In genomic region chr3:58639001-58639400, GRCh38 we compare ENCODE assay signal across 25 cellular contexts. TPM values are rescaled to one million over a fixed set of nuclear protein-coding genes. Genes with fewer than 3 reads are reported as not detected.
"Had no signal": no experiment of that assay in that cellular context is flagged by ENCODE, and none has a peak within 500 bp of the region (broad histone marks: within the 10 kb centered on the region; RNA-seq: fewer than 3 reads in every experiment).

No MANE protein-coding gene starts in this region.

- H3K27me3 ChIP-seq: dorsolateral prefrontal cortex, gastrocnemius medialis, right atrium auricular region had no signal

- H3K9me3 Mint-ChIP-seq: activated naive CD4-positive, alpha-beta T cell treated with anti-CD3 and anti-CD28 coated beads, Interleukin-2, amount 50 U/mL, for 24 hours; activated T-cell treated with anti-CD3 and anti-CD28 coated beads, Interleukin-2, amount 50 U/mL, for 72 hours; endodermal cell; stimulated activated effector memory CD8-positive, alpha-beta T cell treated with anti-CD3 and anti-CD28 coated beads, Interleukin-12 subunit alpha, Interleukin-12 subunit beta, amount 100 ng/mL, for 72 hours; type B pancreatic cell had no signal

- H3K27ac Mint-ChIP-seq: activated naive CD4-positive, alpha-beta T cell treated with anti-CD3 and anti-CD28 coated beads, Interleukin-2, amount 50 U/mL, for 24 hours; activated T-cell treated with anti-CD3 and anti-CD28 coated beads, Interleukin-2, amount 50 U/mL, for 72 hours; endodermal cell; stimulated activated effector memory CD8-positive, alpha-beta T cell treated with anti-CD3 and anti-CD28 coated beads, Interleukin-12 subunit alpha, Interleukin-12 subunit beta, amount 100 ng/mL, for 72 hours; T-helper 17 cell; type B pancreatic cell had no signal

- H3K27me3 Mint-ChIP-seq: activated naive CD4-positive, alpha-beta T cell treated with anti-CD3 and anti-CD28 coated beads, Interleukin-2, amount 50 U/mL, for 24 hours had no signal

- H3K4me1 ChIP-seq: prostate gland had no signal

- H3K36me3 Mint-ChIP-seq: activated naive CD4-positive, alpha-beta T cell treated with anti-CD3 and anti-CD28 coated beads, Interleukin-2, amount 50 U/mL, for 24 hours; stimulated activated effector memory CD8-positive, alpha-beta T cell treated with anti-CD3 and anti-CD28 coated beads, Interleukin-12 subunit alpha, Interleukin-12 subunit beta, amount 100 ng/mL, for 72 hours; type B pancreatic cell had no signal

- H3K4me3 ChIP-seq: dorsolateral prefrontal cortex, gastrocnemius medialis, left ventricle myocardium inferior, prostate gland, right atrium auricular region, skin epidermis, stomach had no signal

- H3K9me3 ChIP-seq: gastrocnemius medialis, left ventricle myocardium inferior, prostate gland, right atrium auricular region, stomach had no signal

- DNase-seq: activated CD4-positive, alpha-beta T cell treated with anti-CD3 and anti-CD28 coated beads for 1 hour; activated CD4-positive, alpha-beta T cell treated with anti-CD3 and anti-CD28 coated beads, Interleukin-2, amount 50 U/mL, for 4 hours; activated gamma-delta T cell; activated T-cell treated with anti-CD3 and anti-CD28 coated beads, Interleukin-2, amount 50 U/mL, for 72 hours; dorsolateral prefrontal cortex; endodermal cell; gastrocnemius medialis; head of caudate nucleus; kidney glomerular epithelial cell; left ventricle myocardium inferior; stimulated activated CD4-positive, alpha-beta T cell treated with anti-CD3 and anti-CD28 coated beads, Interleukin-4, amount 100 ng/mL, for 24 hours; stomach; T-helper 17 cell; WERI-Rb-1 had no signal

- H3K27ac ChIP-seq: dorsolateral prefrontal cortex, gastrocnemius medialis, left ventricle myocardium inferior, prostate gland, right atrium auricular region, skin epidermis, stomach, WERI-Rb-1 had no signal

- ATAC-seq: activated T-cell treated with anti-CD3 and anti-CD28 coated beads, Interleukin-2, amount 50 U/mL, for 72 hours; gastrocnemius medialis; stimulated activated effector memory CD8-positive, alpha-beta T cell treated with anti-CD3 and anti-CD28 coated beads, Interleukin-12 subunit alpha, Interleukin-12 subunit beta, amount 100 ng/mL, for 72 hours; T-helper 17 cell had no signal

- H3K4me3 Mint-ChIP-seq: activated naive CD4-positive, alpha-beta T cell treated with anti-CD3 and anti-CD28 coated beads, Interleukin-2, amount 50 U/mL, for 24 hours; activated T-cell treated with anti-CD3 and anti-CD28 coated beads, Interleukin-2, amount 50 U/mL, for 72 hours; endodermal cell; stimulated activated effector memory CD8-positive, alpha-beta T cell treated with anti-CD3 and anti-CD28 coated beads, Interleukin-12 subunit alpha, Interleukin-12 subunit beta, amount 100 ng/mL, for 72 hours; T-helper 17 cell; type B pancreatic cell had no signal

- H3K4me1 Mint-ChIP-seq: activated naive CD4-positive, alpha-beta T cell treated with anti-CD3 and anti-CD28 coated beads, Interleukin-2, amount 50 U/mL, for 24 hours; stimulated activated effector memory CD8-positive, alpha-beta T cell treated with anti-CD3 and anti-CD28 coated beads, Interleukin-12 subunit alpha, Interleukin-12 subunit beta, amount 100 ng/mL, for 72 hours had no signal

- H3K36me3 ChIP-seq: gastrocnemius medialis, left ventricle myocardium inferior, prostate gland, right atrium auricular region, WERI-Rb-1 had no signal

RNA-seq across cellular contexts. Expression of gene FAM3D, which starts 27.6 kb away (rescaled TPM):
- total RNA-seq: activated CD8-positive, alpha-beta memory T cell treated with anti-CD3 and anti-CD28 coated beads for 36 hours; activated T-cell treated with anti-CD3 and anti-CD28 coated beads, Interleukin-2, amount 50 U/mL, for 72 hours; chondrocyte; endodermal cell; epithelial cell of proximal tubule; mononuclear cell; right atrium auricular region; T-helper 17 cell; temporal lobe had no signal
